In the genomic region with DNA sequence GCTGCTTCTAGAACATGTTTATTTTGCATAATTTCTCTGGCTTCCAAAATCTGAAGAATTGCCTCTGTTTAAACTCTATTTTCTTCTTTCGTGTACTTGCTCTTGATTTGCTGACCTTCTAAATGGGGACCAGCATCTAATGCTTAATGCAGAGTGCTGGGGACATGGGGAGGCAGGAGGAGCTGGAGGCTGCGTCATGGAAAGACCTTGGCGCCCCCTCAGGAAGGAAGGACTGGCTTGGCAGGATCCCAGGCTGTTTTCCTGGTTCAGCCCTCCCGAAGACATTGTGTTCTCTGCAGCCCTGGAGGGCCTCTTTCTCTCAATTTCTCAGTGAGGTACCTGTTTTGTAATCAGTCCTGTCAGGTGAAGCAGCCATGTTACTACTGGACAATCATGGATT, we compare ENCODE assay signal across 9 cellular contexts. TPM values are rescaled to one million over a fixed set of nuclear protein-coding genes. Genes with fewer than 3 reads are reported as not detected.
DNase-seq lines count a peak whose midpoint lies in the region; ATAC-seq and TF ChIP-seq lines count a peak whose summit lies in the region.
"Had no signal": no experiment of that assay in that cellular context is flagged by ENCODE, and none has a peak within 500 bp of the region (broad histone marks: within the 10 kb centered on the region; RNA-seq: fewer than 3 reads in every experiment).

No MANE protein-coding gene starts in this region.

- no peaks in the 10 kb centered on the region for H3K79me2 ChIP-seq in neural progenitor cell (ENCODE audit: low read depth)

- H3K27ac ChIP-seq in CD4-positive, alpha-beta memory T cell (ENCODE audit: low read depth, low read length): peak overlapping the region; percentile 89
- H3K27ac ChIP-seq in neural progenitor cell: no peak overlapping the region

- H3K27me3 ChIP-seq in CD4-positive, alpha-beta memory T cell (ENCODE audit: insufficient read depth, low read length): no peaks in the 10 kb centered on the region
- peaks cover 34% of the 10 kb centered on the region for H3K27me3 ChIP-seq in neural progenitor cell

- peak overlapping the region; percentile 77 to 100 (median 98) for H3K4me3 Mint-ChIP-seq in CD4-positive, alpha-beta memory T cell
- no peak overlapping the region for H3K4me3 Mint-ChIP-seq in neural progenitor cell
- H3K4me3 Mint-ChIP-seq: nephron progenitor cell had no signal

- POLR2A ChIA-PET in CD4-positive, alpha-beta memory T cell (lab: Charles Lee; ENCODE audit: partially characterized antibody): interaction anchor here (0.6 to 11.7 kb wide), 9 partner anchors 12 to 151 kb away, joined by 3 to 578 read pairs (median 4); no protein-coding TSS in a partner anchor

- peak overlapping the region; percentile 22 for H2AFZ ChIP-seq in neural progenitor cell (replicated peaks)

- H3F3A ChIP-seq in neural progenitor cell (ENCODE audit: low read depth): no peaks in the 10 kb centered on the region

- H3K4me3 ChIP-seq in CD4-positive, alpha-beta memory T cell (ENCODE audit: low read length in 2 of 2): peak overlapping the region; percentile 39 to 51
- H3K4me3 ChIP-seq in epithelial cell of esophagus (ENCODE audit: low read length) (no peak overlapping the region), neural progenitor cell (no peak overlapping the region)

- H3K4me2 ChIP-seq in neural progenitor cell: no peak overlapping the region

- no peaks in the 10 kb centered on the region for H4K20me1 ChIP-seq in neural progenitor cell (ENCODE audit: low read depth)

- no peak for TF ChIP-seq CTCF in epithelial cell of esophagus (IDR thresholded peaks at IDR 0.05; ENCODE audit: insufficient read depth, low read depth, low read length, missing control alignments)
- no peak for TF ChIP-seq CTCF in neural progenitor cell (IDR thresholded peaks at IDR 0.05)

- H3K4me1 ChIP-seq in CD4-positive, alpha-beta memory T cell (ENCODE audit: insufficient read depth, low read length): peaks cover 67% of the 10 kb centered on the region
- peaks cover 10% of the 10 kb centered on the region for H3K4me1 ChIP-seq in neural progenitor cell

- CTCF ChIA-PET in CD4-positive, alpha-beta memory T cell (lab: Charles Lee; ENCODE audit: partially characterized antibody): interaction anchor here (2.4 kb wide), 1 partner anchor 15 kb away, joined by 11 read pairs; no protein-coding TSS in a partner anchor

- H3K36me3 ChIP-seq in CD4-positive, alpha-beta memory T cell (ENCODE audit: insufficient read depth, low read length): no peaks in the 10 kb centered on the region
- no peaks in the 10 kb centered on the region for H3K36me3 ChIP-seq in neural progenitor cell

- H3K9me3 ChIP-seq in CD4-positive, alpha-beta memory T cell (ENCODE audit: control insufficient read depth in 1 of 2, low read length in 2 of 2): no peaks in the 10 kb centered on the region
- H3K9me3 ChIP-seq in neural progenitor cell (ENCODE audit: low read depth): peaks cover 4% of the 10 kb centered on the region

- intact Hi-C loops in CD4-positive, alpha-beta memory T cell (cut with micrococcal nuclease): loop anchor here (1.0 kb wide), 2 partner anchors 7 to 15 kb away; no protein-coding TSS in a partner anchor

- DNase-seq in CD4-positive, alpha-beta memory T cell: peak in 1 of 5 donors; percentile 43
- DNase-seq in NCI-H446 treated with DMSO at 0.1 percent for 48 hours (lab: John Stamatoyannopoulos, UW): peak; percentile 16
- DNase-seq in epithelial cell of esophagus (ENCODE audit: low read depth): peak; percentile 42
- DNase-seq in neural progenitor cell (ENCODE audit: low spot score): no peak
- DNase-seq in cortex of kidney (lab: John Stamatoyannopoulos, UW): no peak
- DNase-seq: nephron progenitor cell had no signal

- H3K36me3 Mint-ChIP-seq in CD4-positive, alpha-beta memory T cell: peaks cover 45 to 66% of the 10 kb centered on the region in 2 donors
- no peaks in the 10 kb centered on the region for H3K36me3 Mint-ChIP-seq in neural progenitor cell

- H3K4me1 Mint-ChIP-seq in CD4-positive, alpha-beta memory T cell: peaks cover 47 to 88% (median 56%) of the 10 kb centered on the region in 4 donors
- H3K4me1 Mint-ChIP-seq in neural progenitor cell: peaks cover 6% of the 10 kb centered on the region

- ATAC-seq in HG02642 (IDR thresholded peaks at IDR 0.05; ENCODE audit: poor library complexity, unreplicated experiment) (no peak), HG02840 (IDR thresholded peaks at IDR 0.05; ENCODE audit: low FRiP score, unreplicated experiment) (no peak), GM19023 (IDR thresholded peaks at IDR 0.05; ENCODE audit: unreplicated experiment) (no peak)

- H3K9ac ChIP-seq in neural progenitor cell: no peak overlapping the region

- H3K27ac Mint-ChIP-seq in CD4-positive, alpha-beta memory T cell: peak overlapping the region in 6 of 7 donors; percentile 84 to 99 (median 94)
- H3K27ac Mint-ChIP-seq in neural progenitor cell: no peak overlapping the region
- H3K27ac Mint-ChIP-seq: nephron progenitor cell had no signal

- H3K9me3 Mint-ChIP-seq in CD4-positive, alpha-beta memory T cell: peaks cover 0 to 4% (median 0%) of the 10 kb centered on the region in 8 donors
- peaks cover 14% of the 10 kb centered on the region for H3K9me3 Mint-ChIP-seq in neural progenitor cell

- H3K27me3 Mint-ChIP-seq in CD4-positive, alpha-beta memory T cell: no peaks in the 10 kb centered on the region
- H3K27me3 Mint-ChIP-seq in neural progenitor cell (ENCODE audit: insufficient read depth, low read depth): peaks cover 20% of the 10 kb centered on the region

RNA-seq across cellular contexts. Expression of gene PRKCH, which starts 5.5 kb away (rescaled TPM):
- total RNA-seq in CD4-positive, alpha-beta memory T cell: 100 to 1,000 TPM; 247 to 284 TPM
- 100 to 1,000 TPM; 246 to 251 TPM for polyA plus RNA-seq in CD4-positive, alpha-beta memory T cell
- 0.22 and 1.3 TPM in 2 replicates for total RNA-seq in neural progenitor cell (ENCODE audit: low replicate concordance)

RNA-seq across cellular contexts. Expression of gene TMEM30B, which starts 45.7 kb away (rescaled TPM):
- total RNA-seq in CD4-positive, alpha-beta memory T cell: 1 to 10 TPM; 2.9 to 3.0 TPM
- polyA plus RNA-seq in CD4-positive, alpha-beta memory T cell: 1 to 10 TPM; 5.3 to 5.4 TPM
- 0.07 and 0.09 TPM in 2 replicates for total RNA-seq in neural progenitor cell (ENCODE audit: low replicate concordance)

Comparison
In these comparisons a context has a peak if more than half of its experiments do, and no peak if none do; other contexts are left out.
1. DNase-seq: peak in NCI-H446 treated with DMSO at 0.1 percent for 48 hours (single experiment) and epithelial cell of esophagus (single experiment); none in neural progenitor cell (single experiment) and cortex of kidney (single experiment).
2. H3K4me3 ChIP-seq: peak in CD4-positive, alpha-beta memory T cell (2 of 2); none in epithelial cell of esophagus (single experiment) and neural progenitor cell (single experiment).
3. RNA of gene PRKCH, which starts 5.5 kb away (total RNA-seq): 247 to 284 TPM in CD4-positive, alpha-beta memory T cell; 0.22 to 1.3 TPM in neural progenitor cell; every median in the first group is over 100 times any median in the second.